Comparison of ENCODE assay signal across 26 cellular contexts in genomic region chr10:43196131-43196980, GRCh38. TPM values are rescaled to one million over a fixed set of nuclear protein-coding genes. Genes with fewer than 3 reads are reported as not detected.
A peak's percentile ranks its signal among the peaks of the same experiment; 100 is the strongest.
DNase-seq lines count a peak whose midpoint lies in the region; ATAC-seq, FAIRE-seq and TF ChIP-seq lines count a peak whose summit lies in the region.
"Had no signal": no experiment of that assay in that cellular context is flagged by ENCODE, and none has a peak within 500 bp of the region (broad histone marks: within the 10 kb centered on the region; RNA-seq: fewer than 3 reads in every experiment).

No MANE protein-coding gene starts in this region.

- TF ChIP-seq RAD21 in HepG2 (CRISPR knock-in tag; IDR thresholded peaks at IDR 0.05) = no peak

- intact Hi-C loops in HepG2 (cut with micrococcal nuclease; ENCODE audit: unreplicated experiment) = no loop called here

- peaks cover 2% of the 10 kb centered on the region for H3K36me3 Mint-ChIP-seq in activated CD8-positive, alpha-beta memory T cell treated with anti-CD3 and anti-CD28 coated beads, Interleukin-2, amount 10 ng/mL, durations not matched to agents 7 days and 5 days

- no peak for ATAC-seq in activated CD8-positive, alpha-beta memory T cell treated with anti-CD3 and anti-CD28 coated beads, Interleukin-2, amount 10 ng/mL, durations not matched to agents 7 days and 5 days
- peak; percentile 28; the same call in 2 of the 3 replicates for ATAC-seq in HepG2
- no peak for ATAC-seq in upper lobe of left lung (ENCODE audit: low FRiP score in 2 of 2)
- ATAC-seq: activated CD8-positive, alpha-beta T cell treated with anti-CD3 and anti-CD28 coated beads, Interleukin-2, amount 10 ng/mL, durations not matched to agents 7 days and 5 days; heart left ventricle; left lung; WTC11 had no signal

- DNase-seq in activated CD8-positive, alpha-beta memory T cell treated with anti-CD3 and anti-CD28 coated beads, Interleukin-2, amount 10 ng/mL, durations not matched to agents 7 days and 5 days = peak; percentile 38
- no peak for DNase-seq in activated CD8-positive, alpha-beta memory T cell treated with anti-CD3 and anti-CD28 coated beads, Interleukin-2, amount 50 U/mL, for 4 hours
- DNase-seq in H7 (peak; percentile 40), HepG2 (ENCODE audit: low spot score) (no peak), upper lobe of left lung (peak; percentile 19 to 51), NCI-H2171 (lab: John Stamatoyannopoulos, UW) (no peak), SJCRH30 (no peak), NCI-H1694 treated with DMSO at 0.1 percent for 48 hours (lab: John Stamatoyannopoulos, UW) (no peak)
- DNase-seq: activated CD8-positive, alpha-beta T cell treated with anti-CD3 and anti-CD28 coated beads, Interleukin-2, amount 10 ng/mL, durations not matched to agents 7 days and 5 days; activated naive CD4-positive, alpha-beta T cell treated with Interleukin-2 at 50 U/mL for 16 hours; activated T-cell treated with anti-CD3 and anti-CD28 coated beads, Interleukin-2, amount 50 U/mL, for 48 hours; anterior cingulate cortex; central memory CD4-positive, alpha-beta T cell; COR-L47; KG1; NCI-H146; NCI-H526; small intestine; stimulated activated CD4-positive, alpha-beta T cell treated with anti-CD3 and anti-CD28 coated beads, Interleukin-2, amount 100 ng/mL, for 48 hours; stimulated activated naive CD4-positive, alpha-beta T cell treated with Interleukin-2 at 50 U/mL for 16 hours had no signal

- no peak for TF ChIP-seq POLR2A in HepG2 (IDR thresholded peaks at IDR 0.05; ENCODE audit: insufficient read depth in 1 of 2, low read depth in 2 of 2, low read length in 2 of 2)
- no peak for TF ChIP-seq POLR2A in upper lobe of left lung (IDR thresholded peaks at IDR 0.05)

- H3K4me1 Mint-ChIP-seq in activated CD8-positive, alpha-beta memory T cell treated with anti-CD3 and anti-CD28 coated beads, Interleukin-2, amount 10 ng/mL, durations not matched to agents 7 days and 5 days = no peaks in the 10 kb centered on the region

- in situ Hi-C loops in HepG2 (cut with HindIII; ENCODE audit: extremely low pct_ligation_motif_present, low pct_unique_long_range_greater_than_20kb) = no loop called here

- H3K4me3 ChIP-seq in H7 (ENCODE audit: insufficient read depth, low read depth, low read length) = no peak overlapping the region
- no peak overlapping the region for H3K4me3 ChIP-seq in HepG2 (replicated peaks in 1 of 3; ENCODE audit: insufficient read depth in 1 of 3, low read depth in 2 of 3, low read length in 3 of 3)
- H3K4me3 ChIP-seq in upper lobe of left lung = no peak overlapping the region
- no peak overlapping the region for H3K4me3 ChIP-seq in SJCRH30
- H3K4me3 ChIP-seq: BLaER1, dorsolateral prefrontal cortex, heart left ventricle, left lung, prostate gland had no signal

- FAIRE-seq in HepG2 (lab: Jason Lieb, UNC) = no peak
- FAIRE-seq: small intestine had no signal

- H3K27ac Mint-ChIP-seq in activated CD8-positive, alpha-beta memory T cell treated with anti-CD3 and anti-CD28 coated beads, Interleukin-2, amount 10 ng/mL, durations not matched to agents 7 days and 5 days = no peak overlapping the region
- H3K27ac Mint-ChIP-seq: WTC11 had no signal

- H3K36me3 ChIP-seq in H7 (replicated peaks; ENCODE audit: control insufficient read depth, insufficient read depth, low read length) (peaks cover 38% of the 10 kb centered on the region), HepG2 (replicated peaks in 1 of 2; ENCODE audit: control insufficient read depth in 1 of 2, insufficient read depth in 2 of 2, low read length in 2 of 2) (no peaks in the 10 kb centered on the region), upper lobe of left lung (no peaks in the 10 kb centered on the region), SJCRH30 (no peaks in the 10 kb centered on the region)
- H3K36me3 ChIP-seq: prostate gland had no signal

- POLR2A ChIA-PET in HepG2 (lab: Yijun Ruan, JAX) = no interaction called here

- H3K4me3 Mint-ChIP-seq in activated CD8-positive, alpha-beta memory T cell treated with anti-CD3 and anti-CD28 coated beads, Interleukin-2, amount 10 ng/mL, durations not matched to agents 7 days and 5 days = no peak overlapping the region
- H3K4me3 Mint-ChIP-seq: activated CD8-positive, alpha-beta T cell treated with anti-CD3 and anti-CD28 coated beads, Interleukin-2, amount 10 ng/mL, durations not matched to agents 7 days and 5 days; WTC11 had no signal

- H3K27ac ChIP-seq in HepG2 (ENCODE audit: extremely low read length, insufficient read depth, low read length) = no peak overlapping the region
- H3K27ac ChIP-seq in upper lobe of left lung = no peak overlapping the region
- no peak overlapping the region for H3K27ac ChIP-seq in SJCRH30
- H3K27ac ChIP-seq: BLaER1, dorsolateral prefrontal cortex, heart left ventricle, left lung had no signal

- no peaks in the 10 kb centered on the region for H3K27me3 Mint-ChIP-seq in activated CD8-positive, alpha-beta memory T cell treated with anti-CD3 and anti-CD28 coated beads, Interleukin-2, amount 10 ng/mL, durations not matched to agents 7 days and 5 days

- H3K4me1 ChIP-seq in HepG2 (ENCODE audit: insufficient read depth, low read length) (no peaks in the 10 kb centered on the region), upper lobe of left lung (no peaks in the 10 kb centered on the region), SJCRH30 (no peaks in the 10 kb centered on the region)
- H3K4me1 ChIP-seq: heart left ventricle had no signal

- H2AFZ ChIP-seq in HepG2 (ENCODE audit: low read length) = no peak overlapping the region

- TF ChIP-seq CTCF in HepG2 (CRISPR knock-in tag; IDR thresholded peaks at IDR 0.05) = no peak
- TF ChIP-seq CTCF in upper lobe of left lung (IDR thresholded peaks at IDR 0.05) = no peak

- TF ChIP-seq EP300 in HepG2 (IDR thresholded peaks at IDR 0.05; ENCODE audit: low read depth in 2 of 2, low read length in 2 of 2) (no peak), HepG2 (CRISPR knock-in tag; IDR thresholded peaks at IDR 0.05; ENCODE audit: borderline replicate concordance) (no peak), upper lobe of left lung (IDR thresholded peaks at IDR 0.05) (no peak)

- H3K9ac ChIP-seq in HepG2 (ENCODE audit: insufficient read depth, low read depth, low read length) = no peak overlapping the region
- H3K9ac ChIP-seq: BLaER1 had no signal

- no peaks in the 10 kb centered on the region for H3K79me2 ChIP-seq in HepG2 (ENCODE audit: insufficient read depth, low read length)

- 55% methylated on average over 18 of the region's 20 CpGs for WGBS in HepG2 (ENCODE audit: low lambda C conversion rate)
- 93 to 94% methylated on average over 12 to 20 of the region's 20 CpGs for whole genome bisulfite sequencing in upper lobe of left lung, 2 donors

- H3K4me2 ChIP-seq in HepG2 (ENCODE audit: low read depth, low read length) = no peak overlapping the region
- H3K4me2 ChIP-seq: BLaER1 had no signal

- CTCF ChIA-PET in activated CD8-positive, alpha-beta memory T cell treated with anti-CD3 and anti-CD28 coated beads, Interleukin-2, amount 10 ng/mL, durations not matched to agents 7 days and 5 days (lab: Charles Lee) = no interaction called here
- CTCF ChIA-PET in HepG2 (lab: Yijun Ruan, JAX; ENCODE audit: low intra/inter-chr PET ratio, low total read pairs) = no interaction called here

- H4K20me1 ChIP-seq in HepG2 (ENCODE audit: insufficient read depth, low read length) = no peaks in the 10 kb centered on the region
- H4K20me1 ChIP-seq: BLaER1 had no signal

- BruUV-seq in HepG2 (replicated peaks; lab: Mats Ljungman, UMichigan) = no TSS peak

- H3K27me3 ChIP-seq in H7 (ENCODE audit: control insufficient read depth, insufficient read depth, low read length) = no peaks in the 10 kb centered on the region
- peaks cover 0 to 4% of the 10 kb centered on the region in 2 experiments; a peak in 3 of 5 replicates for H3K27me3 ChIP-seq in HepG2 (ENCODE audit: control insufficient read depth in 1 of 2, insufficient read depth in 2 of 2, low read length in 2 of 2)
- H3K27me3 ChIP-seq in upper lobe of left lung = no peaks in the 10 kb centered on the region
- no peaks in the 10 kb centered on the region for H3K27me3 ChIP-seq in SJCRH30
- H3K27me3 ChIP-seq: BLaER1, dorsolateral prefrontal cortex, left lung had no signal

- H3K9me3 Mint-ChIP-seq in activated CD8-positive, alpha-beta memory T cell treated with anti-CD3 and anti-CD28 coated beads, Interleukin-2, amount 10 ng/mL, durations not matched to agents 7 days and 5 days (ENCODE audit: low read depth) = no peaks in the 10 kb centered on the region
- H3K9me3 Mint-ChIP-seq: WTC11 had no signal

- H3K9me3 ChIP-seq in HepG2 (ENCODE audit: low read length) = no peaks in the 10 kb centered on the region
- H3K9me3 ChIP-seq in upper lobe of left lung = no peaks in the 10 kb centered on the region
- H3K9me3 ChIP-seq in SJCRH30 (replicated peaks) = no peaks in the 10 kb centered on the region
- H3K9me3 ChIP-seq: BLaER1, heart left ventricle, left lung, prostate gland had no signal

RNA-seq across cellular contexts. Expression of gene CSGALNACT2, which starts 58.1 kb away (rescaled TPM):
- total RNA-seq in activated CD8-positive, alpha-beta memory T cell treated with anti-CD3 and anti-CD28 coated beads, Interleukin-2, amount 10 ng/mL, durations not matched to agents 7 days and 5 days = 10 to 100 TPM; 38.0 to 39.7 TPM
- total RNA-seq in H7 (2014; rRNA removed; shearing (Covaris generic)) = 1.2 and 2.8 TPM in 2 replicates
- total RNA-seq in HepG2 (2016; rRNA removed; fragmentation: Illumina TruSeq; extraction: Trizol) = 3.3 and 3.6 TPM in 2 replicates
- total RNA-seq in HepG2 (2016; cell fraction: cytosol; rRNA removed; fragmentation: Illumina TruSeq; extraction: Trizol; ENCODE audit: low read depth) = 9.3 and 11.5 TPM in 2 replicates
- total RNA-seq in HepG2 (2016; cell fraction: insoluble cytoplasmic fraction; rRNA removed; fragmentation: Illumina TruSeq; extraction: Trizol) = 3.5 and 3.7 TPM in 2 replicates
- total RNA-seq in HepG2 (2016; cell fraction: membrane; rRNA removed; fragmentation: Illumina TruSeq; extraction: Trizol) = 9.4 and 11.4 TPM in 2 replicates
- 4.3 and 4.5 TPM in 2 replicates for total RNA-seq in HepG2 (2016; cell fraction: nucleus; rRNA removed; fragmentation: Illumina TruSeq; extraction: Trizol)
- 7.1 and 8.2 TPM in 2 replicates for polyA plus RNA-seq in HepG2 (2011; rRNA removed)
- 3.4 and 6.9 TPM in 2 replicates for polyA plus RNA-seq in HepG2 (2011; cell fraction: cytosol; rRNA removed)
- 5.3 and 8.7 TPM in 2 replicates for polyA plus RNA-seq in HepG2 (2011; cell fraction: nucleus; rRNA removed)
- polyA plus RNA-seq in HepG2 (2012) = 5.8 and 10.3 TPM in 2 replicates
- polyA plus RNA-seq in HepG2 (2016; cell fraction: cytosol; fragmentation: Illumina TruSeq; extraction: Trizol; ENCODE audit: low read depth) = 1.3 and 1.5 TPM in 2 replicates
- polyA plus RNA-seq in HepG2 (2016; cell fraction: insoluble cytoplasmic fraction; fragmentation: Illumina TruSeq; extraction: Trizol; ENCODE audit: low read depth) = 5.7 TPM in 2 replicates
- 3.9 and 4.4 TPM in 2 replicates for polyA plus RNA-seq in HepG2 (2016; cell fraction: membrane; fragmentation: Illumina TruSeq; extraction: Trizol; ENCODE audit: low read depth)
- polyA plus RNA-seq in HepG2 (2016; cell fraction: nucleus; fragmentation: Illumina TruSeq; extraction: Trizol; ENCODE audit: insufficient read depth, low read depth) = 10.6 and 11.0 TPM in 2 replicates
- polyA minus RNA-seq in HepG2 (2011; rRNA and poly(A)+ RNA removed; ENCODE audit: low replicate concordance) = 3.1 and 4.4 TPM in 2 replicates
- polyA minus RNA-seq in HepG2 (2011; cell fraction: cytosol; rRNA and poly(A)+ RNA removed) = 5.9 and 8.1 TPM in 2 replicates
- 8.2 and 10.3 TPM in 2 replicates for polyA minus RNA-seq in HepG2 (2011; cell fraction: nucleus; rRNA and poly(A)+ RNA removed)
- total RNA-seq in upper lobe of left lung = 10 to 100 TPM; 30.5 to 47.1 (median 35.1) TPM
- total RNA-seq in SJCRH30 (2014; rRNA removed; shearing (Covaris generic)) = 5.9 and 7.9 TPM in 2 replicates

Comparison
In these comparisons a context has a peak if more than half of its experiments do, and no peak if none do; other contexts are left out.
1. DNase-seq: peak in activated CD8-positive, alpha-beta memory T cell treated with anti-CD3 and anti-CD28 coated beads, Interleukin-2, amount 10 ng/mL, durations not matched to agents 7 days and 5 days (single experiment), H7 (single experiment) and upper lobe of left lung (2 of 2); none in activated CD8-positive, alpha-beta memory T cell treated with anti-CD3 and anti-CD28 coated beads, Interleukin-2, amount 50 U/mL, for 4 hours (single experiment), HepG2 (single experiment), NCI-H2171 (single experiment), SJCRH30 (0 of 2) and NCI-H1694 treated with DMSO at 0.1 percent for 48 hours (single experiment).